In the genomic region with DNA sequence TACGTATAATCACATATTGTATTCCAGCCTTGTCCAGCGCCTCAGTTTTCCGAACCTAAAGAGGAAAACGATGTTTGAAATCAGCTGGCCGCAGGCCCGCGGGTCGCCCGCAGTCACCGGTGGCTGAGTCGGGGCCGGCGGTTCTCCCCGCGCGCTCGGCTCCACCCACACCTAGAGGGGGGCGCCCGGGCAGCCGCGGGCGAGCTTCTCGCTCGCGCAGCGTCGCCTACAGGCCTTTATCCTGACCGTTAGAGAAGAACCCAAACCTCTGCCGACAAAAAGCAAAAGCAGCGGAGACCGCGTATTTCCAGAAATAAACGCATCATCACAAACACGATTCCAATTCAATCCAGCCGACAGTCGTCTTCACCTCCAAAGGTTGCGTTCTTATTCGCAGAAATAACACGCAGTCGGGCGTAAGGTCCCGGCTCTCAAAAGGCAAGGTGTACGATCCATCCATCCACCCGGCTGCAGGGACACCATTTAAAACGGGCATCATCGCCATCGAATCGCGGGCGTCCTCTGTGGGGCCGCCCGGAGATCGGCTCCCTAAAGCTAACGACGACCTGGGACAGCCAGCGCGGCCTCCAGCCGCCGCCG, we compare ENCODE assay signal across 8 cellular contexts. TPM values are rescaled to one million over a fixed set of nuclear protein-coding genes. Genes with fewer than 3 reads are reported as not detected.
DNase-seq lines count a peak whose midpoint lies in the region; ATAC-seq and TF ChIP-seq lines count a peak whose summit lies in the region.

No MANE protein-coding gene starts in this region.

- peak overlapping the region; percentile 91 to 97 (median 93) for H3K27ac ChIP-seq in right lobe of liver

- H3K36me3 ChIP-seq in right lobe of liver: no peaks in the 10 kb centered on the region

- DNase-seq in AG10803 (ENCODE audit: low read depth) (peak; percentile 72), NCI-H460 (ENCODE audit: extremely low read depth, low read depth) (peak; percentile 64), right lobe of liver (peak; percentile 85 to 89 (median 89))
- peak; percentile 73 for DNase-seq in activated CD4-positive, alpha-beta T cell treated with anti-CD3 and anti-CD28 coated beads, Interleukin-2, amount 10 ng/mL, durations not matched to agents 7 days and 5 days
- DNase-seq in stimulated activated CD4-positive, alpha-beta T cell treated with anti-CD3 and anti-CD28 coated beads, Interleukin-4, amount 100 ng/mL, for 48 hours (ENCODE audit: low read depth in 2 of 2): peak; percentile 50 to 63

- CTCF ChIA-PET in activated CD4-positive, alpha-beta T cell treated with anti-CD3 and anti-CD28 coated beads, Interleukin-2, amount 10 ng/mL, durations not matched to agents 7 days and 5 days (lab: Charles Lee): interaction anchor here (1.0 to 1.3 kb wide), 3 partner anchors 19 to 146 kb away, joined by 3 to 5 read pairs (median 4); no protein-coding TSS in a partner anchor

- H3K27ac Mint-ChIP-seq in activated CD4-positive, alpha-beta T cell treated with anti-CD3 and anti-CD28 coated beads, Interleukin-2, amount 10 ng/mL, durations not matched to agents 7 days and 5 days: peak overlapping the region; percentile 97
- H3K27ac Mint-ChIP-seq in dendritic cell treated with granulocyte-macrophage colony-stimulating factor and Interleukin-4, amounts not matched to agents 40 ng/mL and 50 ng/mL, for 4 days: peak overlapping the region; percentile 97

- peaks cover 0 to 37% (median 12%) of the 10 kb centered on the region in 4 donors for H3K4me1 ChIP-seq in right lobe of liver

- H3K27me3 ChIP-seq in right lobe of liver: no peaks in the 10 kb centered on the region

- peaks cover 43% of the 10 kb centered on the region for H3K4me1 Mint-ChIP-seq in activated CD4-positive, alpha-beta T cell treated with anti-CD3 and anti-CD28 coated beads, Interleukin-2, amount 10 ng/mL, durations not matched to agents 7 days and 5 days
- H3K4me1 Mint-ChIP-seq in dendritic cell treated with granulocyte-macrophage colony-stimulating factor and Interleukin-4, amounts not matched to agents 40 ng/mL and 50 ng/mL, for 4 days (ENCODE audit: low read depth): peaks cover 31% of the 10 kb centered on the region

- no peaks in the 10 kb centered on the region for H3K9me3 Mint-ChIP-seq in activated CD4-positive, alpha-beta T cell treated with anti-CD3 and anti-CD28 coated beads, Interleukin-2, amount 10 ng/mL, durations not matched to agents 7 days and 5 days
- H3K9me3 Mint-ChIP-seq in dendritic cell treated with granulocyte-macrophage colony-stimulating factor and Interleukin-4, amounts not matched to agents 40 ng/mL and 50 ng/mL, for 4 days: no peaks in the 10 kb centered on the region

- intact Hi-C loops in dendritic cell treated with granulocyte-macrophage colony-stimulating factor and Interleukin-4, amounts not matched to agents 40 ng/mL and 50 ng/mL, for 4 days (cut with micrococcal nuclease): loop anchor here (2.0 to 5.0 kb wide), 4 partner anchors 71 to 724 kb away; a partner anchor contains a TSS
- intact Hi-C loops in right lobe of liver (cut with DNase I): no loop called here

- no peaks in the 10 kb centered on the region for H3K27me3 Mint-ChIP-seq in activated CD4-positive, alpha-beta T cell treated with anti-CD3 and anti-CD28 coated beads, Interleukin-2, amount 10 ng/mL, durations not matched to agents 7 days and 5 days
- no peaks in the 10 kb centered on the region for H3K27me3 Mint-ChIP-seq in dendritic cell treated with granulocyte-macrophage colony-stimulating factor and Interleukin-4, amounts not matched to agents 40 ng/mL and 50 ng/mL, for 4 days

- H3K4me3 ChIP-seq in AG10803 (ENCODE audit: low read length): peak overlapping the region; percentile 83
- peak overlapping the region; percentile 65 to 86 (median 77) for H3K4me3 ChIP-seq in right lobe of liver

- no peaks in the 10 kb centered on the region for H3K9me3 ChIP-seq in right lobe of liver

- TF ChIP-seq POLR2A in right lobe of liver (IDR thresholded peaks at IDR 0.05): no peak

- peak overlapping the region; percentile 77 for H3K4me3 Mint-ChIP-seq in activated CD4-positive, alpha-beta T cell treated with anti-CD3 and anti-CD28 coated beads, Interleukin-2, amount 10 ng/mL, durations not matched to agents 7 days and 5 days
- H3K4me3 Mint-ChIP-seq in dendritic cell treated with granulocyte-macrophage colony-stimulating factor and Interleukin-4, amounts not matched to agents 40 ng/mL and 50 ng/mL, for 4 days: peak overlapping the region; percentile 94

- TF ChIP-seq CTCF in AG10803 (conservative IDR thresholded peaks at IDR 0.05; ENCODE audit: low read length) (peak; percentile 58), right lobe of liver (IDR thresholded peaks at IDR 0.05) (peak; percentile 25 to 53 (median 49))

- WGBS in right lobe of liver (ENCODE audit: insufficient coverage, low coverage, low lambda C conversion rate, missing lambda C conversion rate): 0% methylated on average over 56 of the region's 60 CpGs

- POLR2A ChIA-PET in activated CD4-positive, alpha-beta T cell treated with anti-CD3 and anti-CD28 coated beads, Interleukin-2, amount 10 ng/mL, durations not matched to agents 7 days and 5 days (lab: Charles Lee): no interaction called here

- peaks cover 7% of the 10 kb centered on the region for H3K36me3 Mint-ChIP-seq in activated CD4-positive, alpha-beta T cell treated with anti-CD3 and anti-CD28 coated beads, Interleukin-2, amount 10 ng/mL, durations not matched to agents 7 days and 5 days (ENCODE audit: low read depth)
- peaks cover 31% of the 10 kb centered on the region for H3K36me3 Mint-ChIP-seq in dendritic cell treated with granulocyte-macrophage colony-stimulating factor and Interleukin-4, amounts not matched to agents 40 ng/mL and 50 ng/mL, for 4 days (ENCODE audit: low read depth)

- ATAC-seq in GM19025 (IDR thresholded peaks at IDR 0.05; ENCODE audit: low read depth, unreplicated experiment) (peak; percentile 49), HG03354 (IDR thresholded peaks at IDR 0.05; ENCODE audit: poor library complexity, severe bottlenecking, unreplicated experiment) (peak; percentile 69), right lobe of liver (peak; percentile 75 to 84 (median 78))

RNA-seq across cellular contexts. Expression of a gene that starts 0.7 kb away (rescaled TPM):
- total RNA-seq in NCI-H460 (2014; rRNA removed; shearing (Covaris generic)): 15.7 and 17.1 TPM in 2 replicates
- 6.0 and 8.1 TPM in 2 replicates for polyA plus RNA-seq in NCI-H460 (2014; cell fraction: nucleus; rRNA removed)
- total RNA-seq in activated CD4-positive, alpha-beta T cell treated with anti-CD3 and anti-CD28 coated beads, Interleukin-2, amount 10 ng/mL, durations not matched to agents 7 days and 5 days: 10 to 100 TPM; 59.4 to 72.8 TPM
- 10 to 100 TPM; 16.0 to 29.2 (median 24.6) TPM for total RNA-seq in right lobe of liver

Comparison
In these comparisons a context has a peak if more than half of its experiments do, and no peak if none do; other contexts are left out.
1. Peak in every context shown above with its lines: DNase-seq, ATAC-seq, H3K4me3 ChIP-seq and H3K27ac ChIP-seq.